8 cellular contexts compared by ENCODE assay signal in the genomic region with DNA sequence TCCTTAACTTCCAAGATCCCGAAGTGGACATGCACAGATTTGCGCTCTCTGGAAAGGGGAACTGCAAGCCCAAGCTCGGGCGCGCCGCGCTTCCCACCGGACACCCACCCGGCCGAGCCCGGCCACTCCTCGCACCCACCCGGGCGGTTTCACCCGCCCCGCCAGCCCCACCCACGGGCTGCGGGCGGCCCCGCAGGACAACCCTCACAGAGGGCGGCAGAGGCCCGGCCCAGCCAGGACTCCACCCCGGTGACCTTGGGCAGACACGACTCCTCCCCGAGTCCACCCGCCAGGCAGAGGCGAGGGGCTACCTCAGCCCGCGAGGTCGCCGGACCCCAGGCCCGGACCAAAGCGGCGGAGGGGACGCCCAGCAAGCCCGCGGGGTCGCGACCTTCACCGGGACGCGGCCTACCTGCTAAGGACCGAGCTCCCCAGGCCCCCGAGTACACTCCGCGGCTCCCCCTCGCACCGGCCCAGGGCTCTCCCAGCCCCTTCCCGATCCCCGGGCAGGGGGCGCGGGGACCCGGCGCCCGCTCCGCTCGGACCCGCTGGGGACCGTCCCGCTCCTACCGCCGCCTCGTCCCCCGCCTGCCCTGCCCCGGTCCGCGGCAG.
DNase-seq lines count a peak whose midpoint lies in the region; ATAC-seq and TF ChIP-seq lines count a peak whose summit lies in the region.
"Not testable (repeated sequence)": the region's sequence is repeated elsewhere in the genome, so short reads cannot be mapped to it uniquely, and the experiment has no call there.

No MANE protein-coding gene starts in this region.

- not testable (repeated sequence) for H3K9me3 ChIP-seq in CD8-positive, alpha-beta T cell (ENCODE audit: low read length); Panc1 (ENCODE audit: control insufficient read depth, insufficient read depth, low read depth, low read length); adipocyte (ENCODE audit: control insufficient read depth, low read length)

- ATAC-seq in CD8-positive, alpha-beta T cell = peak; percentile 34
- peak; percentile 58 for ATAC-seq in GM21423 (IDR thresholded peaks at IDR 0.05; ENCODE audit: unreplicated experiment)
- ATAC-seq in HG03095 (IDR thresholded peaks at IDR 0.05; ENCODE audit: unreplicated experiment) = peak; percentile 28
- peak; percentile 74 for ATAC-seq in Panc1
- peak; percentile 44 for ATAC-seq in stimulated activated naive CD8-positive, alpha-beta T cell treated with anti-CD3 and anti-CD28 coated beads, Interleukin-15, Interleukin-2, amounts not matched to agents 100 U/mL and 50 U/mL, for 24 hours

- not testable (repeated sequence) for H3K27me3 ChIP-seq in CD8-positive, alpha-beta T cell (ENCODE audit: insufficient read depth, low read length); Panc1 (ENCODE audit: control insufficient read depth, insufficient read depth, low read length); adipocyte (replicated peaks; ENCODE audit: control insufficient read depth, insufficient read depth, low read length)

- not testable (repeated sequence) for H3K4me1 ChIP-seq in CD8-positive, alpha-beta T cell (ENCODE audit: insufficient read depth, low read length); Panc1 (ENCODE audit: control insufficient read depth, insufficient read depth, low read length); adipocyte (ENCODE audit: control insufficient read depth, insufficient read depth, low read length)

- not testable (repeated sequence) for H3K27me3 Mint-ChIP-seq in CD8-positive, alpha-beta T cell (ENCODE audit: low read depth)

- POLR2A ChIA-PET in CD8-positive, alpha-beta T cell (lab: Charles Lee) = interaction anchor here (0.6 kb wide), 1 partner anchor 14 kb away, joined by 3 read pairs; no protein-coding TSS in a partner anchor
- POLR2A ChIA-PET in Panc1 (lab: Charles Lee) = not testable (repeated sequence)

- H3K27ac Mint-ChIP-seq in CD8-positive, alpha-beta T cell = peak overlapping the region; percentile 80

- peak overlapping the region; percentile 50 for H3K4me3 ChIP-seq in CD8-positive, alpha-beta T cell (ENCODE audit: low read depth, low read length)
- peak overlapping the region; percentile 58 to 78 for H3K4me3 ChIP-seq in Panc1 (ENCODE audit: low read depth in 2 of 2, low read length in 2 of 2)
- peak overlapping the region; percentile 84 for H3K4me3 ChIP-seq in adipocyte (ENCODE audit: low read length)
- peak overlapping the region; percentile 55 to 69 for H3K4me3 ChIP-seq in foreskin fibroblast (ENCODE audit: low read depth in 1 of 2, low read length in 2 of 2)

- intact Hi-C loops in CD8-positive, alpha-beta T cell (cut with DNase I, micrococcal nuclease) = loop anchor here in 1 of 2 experiments (2.0 kb wide), 1 partner anchor 14 kb away; no protein-coding TSS in a partner anchor
- intact Hi-C loops in Panc1 (cut with micrococcal nuclease; ENCODE audit: unreplicated experiment) = not testable (repeated sequence)

- peak overlapping the region; percentile 47 for H3K27ac ChIP-seq in CD8-positive, alpha-beta T cell (ENCODE audit: low read depth, low read length)
- not testable (repeated sequence) for H3K27ac ChIP-seq in Panc1 (ENCODE audit: low read length)

- DNase-seq in CD8-positive, alpha-beta T cell; Panc1 (ENCODE audit: low read depth, low spot score); adipocyte (ENCODE audit: low read depth); foreskin fibroblast; stimulated activated naive CD8-positive, alpha-beta T cell treated with anti-CD3 and anti-CD28 coated beads, Interleukin-15, Interleukin-2, amounts not matched to agents 100 U/mL and 50 U/mL, for 24 hours: not testable (repeated sequence)
- DNase-seq in mucosa of gallbladder (ENCODE audit: low spot score) = peak; percentile 31

- in situ Hi-C loops in Panc1 (cut with HindIII; ENCODE audit: low pct_unique_long_range_greater_than_20kb, low sequenced_read_pairs) = not testable (repeated sequence)

- CTCF ChIA-PET in CD8-positive, alpha-beta T cell (lab: Charles Lee); Panc1 (lab: Charles Lee): not testable (repeated sequence)

- not testable (repeated sequence) for BruUV-seq in Panc1 (replicated peaks; lab: Mats Ljungman, UMichigan)

- not testable (repeated sequence) for H3K4me1 Mint-ChIP-seq in CD8-positive, alpha-beta T cell (ENCODE audit: low read depth)

- not testable (repeated sequence) for H3K9me3 Mint-ChIP-seq in CD8-positive, alpha-beta T cell

- not testable (repeated sequence) for H3K36me3 ChIP-seq in CD8-positive, alpha-beta T cell (ENCODE audit: insufficient read depth, low read length); Panc1 (ENCODE audit: control insufficient read depth, insufficient read depth, low read length); adipocyte (ENCODE audit: control insufficient read depth, insufficient read depth, low read length, severe bottlenecking)

- peak overlapping the region; percentile 88 for H3K9ac ChIP-seq in adipocyte (ENCODE audit: low read length)

- peak overlapping the region; percentile 83 for H3K4me3 Mint-ChIP-seq in CD8-positive, alpha-beta T cell

- not testable (repeated sequence) for TF ChIP-seq CTCF in CD8-positive, alpha-beta T cell (IDR thresholded peaks at IDR 0.05); Panc1 (IDR thresholded peaks at IDR 0.05); foreskin fibroblast (IDR thresholded peaks at IDR 0.05; ENCODE audit: low read depth, low read length)

- not testable (repeated sequence) for H3K36me3 Mint-ChIP-seq in CD8-positive, alpha-beta T cell
